29 cellular contexts compared by ENCODE assay signal in the genomic region with DNA sequence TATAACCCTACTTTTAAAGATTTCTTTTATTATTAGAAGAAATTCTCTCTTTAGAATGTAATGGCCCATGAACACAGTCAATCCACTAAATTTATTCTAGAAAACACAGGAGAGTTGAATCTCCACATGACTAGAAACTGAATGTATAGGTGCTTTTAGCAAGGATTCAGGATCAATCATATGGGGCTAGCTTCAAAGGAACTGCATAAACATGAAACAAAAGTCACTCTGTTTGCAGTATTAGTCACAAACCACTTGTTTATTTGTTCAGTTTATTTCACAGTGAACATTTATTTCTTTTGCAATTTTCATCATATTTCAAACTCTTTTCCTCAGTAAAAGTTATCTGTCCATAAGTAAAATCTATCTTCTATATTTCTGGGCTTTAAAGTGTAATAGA.
"Had no signal": no experiment of that assay in that cellular context is flagged by ENCODE, and none has a peak within 500 bp of the region (broad histone marks: within the 10 kb centered on the region; RNA-seq: fewer than 3 reads in every experiment).

No MANE protein-coding gene starts in this region.

- H3K27ac Mint-ChIP-seq: activated CD4-positive, alpha-beta memory T cell treated with anti-CD3 and anti-CD28 coated beads, Interleukin-2, amount 10 ng/mL, durations not matched to agents 7 days and 5 days; activated CD4-positive, alpha-beta T cell treated with anti-CD3 and anti-CD28 coated beads, Interleukin-2, amount 10 ng/mL, durations not matched to agents 24 days and 14 days; activated naive CD8-positive, alpha-beta T cell treated with anti-CD3 and anti-CD28 coated beads, Interleukin-2, amount 50 U/mL, for 24 hours; activated T-helper 1 cell treated with anti-CD3 and anti-CD28 coated beads, Interleukin-12 subunit alpha, Interleukin-12 subunit beta, Interleukin-2, Interleukin-4 antibody, amounts not matched to agents 30 ng/mL and 10 ng/mL and 1 ng/mL, durations not matched to agents 14 hours and 24 hours and 36 hours; brain; immature natural killer cell; naive thymus-derived CD4-positive, alpha-beta T cell; stimulated activated effector memory CD8-positive, alpha-beta T cell treated with anti-CD3 and anti-CD28 coated beads, Interleukin-12 subunit alpha, Interleukin-12 subunit beta, amount 100 ng/mL, for 72 hours; stimulated activated naive CD8-positive, alpha-beta T cell treated with anti-CD3 and anti-CD28 coated beads, Interleukin-15, amount 100 ng/mL, for 72 hours; T-helper 2 cell treated with Interferon-gamma antibody and Interleukin-4, amounts not matched to agents 5 μg/mL and 100 μg/mL, for 36 hours had no signal

- H3K9me3 ChIP-seq: colonic mucosa, left lung, uterus had no signal

- H3K27ac ChIP-seq: colonic mucosa, dorsolateral prefrontal cortex, foreskin keratinocyte, left lung, uterus, VCaP had no signal

- H3K4me3 Mint-ChIP-seq: activated CD4-positive, alpha-beta memory T cell treated with anti-CD3 and anti-CD28 coated beads, Interleukin-2, amount 10 ng/mL, durations not matched to agents 7 days and 5 days; activated CD4-positive, alpha-beta T cell treated with anti-CD3 and anti-CD28 coated beads, Interleukin-2, amount 10 ng/mL, durations not matched to agents 24 days and 14 days; activated naive CD8-positive, alpha-beta T cell treated with anti-CD3 and anti-CD28 coated beads, Interleukin-2, amount 50 U/mL, for 24 hours; activated T-helper 1 cell treated with anti-CD3 and anti-CD28 coated beads, Interleukin-12 subunit alpha, Interleukin-12 subunit beta, Interleukin-2, Interleukin-4 antibody, amounts not matched to agents 30 ng/mL and 10 ng/mL and 1 ng/mL, durations not matched to agents 14 hours and 24 hours and 36 hours; brain; immature natural killer cell; naive thymus-derived CD4-positive, alpha-beta T cell; neural crest cell; stimulated activated effector memory CD8-positive, alpha-beta T cell treated with anti-CD3 and anti-CD28 coated beads, Interleukin-12 subunit alpha, Interleukin-12 subunit beta, amount 100 ng/mL, for 72 hours; stimulated activated naive CD8-positive, alpha-beta T cell treated with anti-CD3 and anti-CD28 coated beads, Interleukin-15, amount 100 ng/mL, for 72 hours; T-helper 2 cell treated with Interferon-gamma antibody and Interleukin-4, amounts not matched to agents 5 μg/mL and 100 μg/mL, for 36 hours had no signal

- ATAC-seq: activated CD4-positive, CD25-positive, alpha-beta regulatory T cell treated with anti-CD3 and anti-CD28 coated beads, Interleukin-2, amount 50 U/mL, for 24 hours; activated naive CD8-positive, alpha-beta T cell treated with anti-CD3 and anti-CD28 coated beads, Interleukin-2, amount 50 U/mL, for 24 hours; foreskin keratinocyte; left lung; naive thymus-derived CD4-positive, alpha-beta T cell; sciatic nerve; stimulated activated effector memory CD8-positive, alpha-beta T cell treated with anti-CD3 and anti-CD28 coated beads, Interleukin-12 subunit alpha, Interleukin-12 subunit beta, amount 100 ng/mL, for 72 hours; stimulated activated naive CD8-positive, alpha-beta T cell treated with anti-CD3 and anti-CD28 coated beads, Interleukin-15, amount 100 ng/mL, for 72 hours had no signal

- H3K4me1 Mint-ChIP-seq: activated CD4-positive, alpha-beta memory T cell treated with anti-CD3 and anti-CD28 coated beads, Interleukin-2, amount 10 ng/mL, durations not matched to agents 7 days and 5 days; activated CD4-positive, alpha-beta T cell treated with anti-CD3 and anti-CD28 coated beads, Interleukin-2, amount 10 ng/mL, durations not matched to agents 24 days and 14 days; activated naive CD8-positive, alpha-beta T cell treated with anti-CD3 and anti-CD28 coated beads, Interleukin-2, amount 50 U/mL, for 24 hours; brain; immature natural killer cell; naive thymus-derived CD4-positive, alpha-beta T cell; neural crest cell; stimulated activated effector memory CD8-positive, alpha-beta T cell treated with anti-CD3 and anti-CD28 coated beads, Interleukin-12 subunit alpha, Interleukin-12 subunit beta, amount 100 ng/mL, for 72 hours; stimulated activated naive CD8-positive, alpha-beta T cell treated with anti-CD3 and anti-CD28 coated beads, Interleukin-15, amount 100 ng/mL, for 72 hours had no signal

- H3K4me1 ChIP-seq: colonic mucosa, foreskin keratinocyte, left lung, uterus had no signal

- DNase-seq: activated CD4-positive, alpha-beta memory T cell treated with anti-CD3 and anti-CD28 coated beads, Interleukin-2, amount 10 ng/mL, durations not matched to agents 7 days and 5 days; activated CD4-positive, alpha-beta T cell treated with anti-CD3 and anti-CD28 coated beads, Interleukin-2, amount 10 ng/mL, durations not matched to agents 24 days and 14 days; activated gamma-delta T cell; activated naive CD4-positive, alpha-beta T cell treated with anti-CD3 and anti-CD28 coated beads, Interleukin-2, amount 50 U/mL, for 16 hours; activated naive CD8-positive, alpha-beta T cell treated with anti-CD3 and anti-CD28 coated beads, Interleukin-2, amount 50 U/mL, for 24 hours; anterior cingulate cortex; central memory CD4-positive, alpha-beta T cell; colonic mucosa; dorsolateral prefrontal cortex; foreskin keratinocyte; immature natural killer cell; kidney glomerular epithelial cell; left lung; naive thymus-derived CD4-positive, alpha-beta T cell; occipital lobe; small intestine; stimulated activated CD4-positive, alpha-beta T cell treated with anti-CD3 and anti-CD28 coated beads, Interleukin-2, amount 100 ng/mL, for 24 hours; stimulated activated naive CD8-positive, alpha-beta T cell treated with anti-CD3 and anti-CD28 coated beads, Interleukin-15, amount 100 ng/mL, for 72 hours; trophoblast cell; uterus had no signal

- H3K4me3 ChIP-seq: colonic mucosa, dorsolateral prefrontal cortex, left lung, lung, uterus had no signal

- H3K27me3 Mint-ChIP-seq: activated CD4-positive, alpha-beta memory T cell treated with anti-CD3 and anti-CD28 coated beads, Interleukin-2, amount 10 ng/mL, durations not matched to agents 7 days and 5 days; activated CD4-positive, alpha-beta T cell treated with anti-CD3 and anti-CD28 coated beads, Interleukin-2, amount 10 ng/mL, durations not matched to agents 24 days and 14 days; activated naive CD8-positive, alpha-beta T cell treated with anti-CD3 and anti-CD28 coated beads, Interleukin-2, amount 50 U/mL, for 24 hours; naive thymus-derived CD4-positive, alpha-beta T cell; stimulated activated naive CD8-positive, alpha-beta T cell treated with anti-CD3 and anti-CD28 coated beads, Interleukin-15, amount 100 ng/mL, for 72 hours had no signal

- H3K27me3 ChIP-seq: colonic mucosa, dorsolateral prefrontal cortex, foreskin keratinocyte, left lung, uterus had no signal

- H3K36me3 Mint-ChIP-seq: brain; immature natural killer cell; naive thymus-derived CD4-positive, alpha-beta T cell; stimulated activated effector memory CD8-positive, alpha-beta T cell treated with anti-CD3 and anti-CD28 coated beads, Interleukin-12 subunit alpha, Interleukin-12 subunit beta, amount 100 ng/mL, for 72 hours had no signal

- H3K36me3 ChIP-seq: colonic mucosa, left lung, uterus had no signal

- H3K9me3 Mint-ChIP-seq: activated T-helper 1 cell treated with anti-CD3 and anti-CD28 coated beads, Interleukin-12 subunit alpha, Interleukin-12 subunit beta, Interleukin-2, Interleukin-4 antibody, amounts not matched to agents 30 ng/mL and 10 ng/mL and 1 ng/mL, durations not matched to agents 14 hours and 24 hours and 36 hours; neural crest cell had no signal

- FAIRE-seq: small intestine had no signal
